1 cellular context compared by ENCODE assay signal in genomic region chr17:4777969-4778760, GRCh38.
TF ChIP-seq lines count a peak whose summit lies in the region.

No MANE protein-coding gene starts in this region.

TF ChIP-seq in HepG2, 621 proteins besides CTCF, POLR2A, EP300 and RAD21 (continued from another document and continues in another):
- TF ChIP-seq, protein P1, sequence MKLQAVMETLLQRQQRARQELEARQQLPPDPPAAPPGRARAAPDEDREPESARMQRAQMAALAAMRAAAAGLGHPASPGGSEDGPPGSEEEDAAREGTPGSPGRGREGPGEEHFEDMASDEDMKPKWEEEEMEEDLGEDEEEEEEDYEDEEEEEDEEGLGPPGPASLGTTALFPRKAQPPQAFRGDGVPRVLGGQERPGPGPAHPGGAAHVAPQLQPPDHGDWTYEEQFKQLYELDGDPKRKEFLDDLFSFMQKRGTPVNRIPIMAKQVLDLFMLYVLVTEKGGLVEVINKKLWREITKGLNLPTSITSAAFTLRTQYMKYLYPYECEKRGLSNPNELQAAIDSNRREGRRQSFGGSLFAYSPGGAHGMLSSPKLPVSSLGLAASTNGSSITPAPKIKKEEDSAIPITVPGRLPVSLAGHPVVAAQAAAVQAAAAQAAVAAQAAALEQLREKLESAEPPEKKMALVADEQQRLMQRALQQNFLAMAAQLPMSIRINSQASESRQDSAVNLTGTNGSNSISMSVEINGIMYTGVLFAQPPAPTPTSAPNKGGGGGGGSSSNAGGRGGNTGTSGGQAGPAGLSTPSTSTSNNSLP (IDR thresholded peaks at IDR 0.05; ENCODE audit: low read depth, low read length), result no peak
- peak; percentile 42; the same call in 1 of the 2 replicates for TF ChIP-seq ELF1 (CRISPR knock-in tag; IDR thresholded peaks at IDR 0.05)
- TF ChIP-seq ZNF652 (CRISPR knock-in tag; IDR thresholded peaks at IDR 0.05; ENCODE audit: borderline replicate concordance, low read depth), result peak; percentile 38; the same call in 1 of the 2 replicates
- TF ChIP-seq, protein P2, sequence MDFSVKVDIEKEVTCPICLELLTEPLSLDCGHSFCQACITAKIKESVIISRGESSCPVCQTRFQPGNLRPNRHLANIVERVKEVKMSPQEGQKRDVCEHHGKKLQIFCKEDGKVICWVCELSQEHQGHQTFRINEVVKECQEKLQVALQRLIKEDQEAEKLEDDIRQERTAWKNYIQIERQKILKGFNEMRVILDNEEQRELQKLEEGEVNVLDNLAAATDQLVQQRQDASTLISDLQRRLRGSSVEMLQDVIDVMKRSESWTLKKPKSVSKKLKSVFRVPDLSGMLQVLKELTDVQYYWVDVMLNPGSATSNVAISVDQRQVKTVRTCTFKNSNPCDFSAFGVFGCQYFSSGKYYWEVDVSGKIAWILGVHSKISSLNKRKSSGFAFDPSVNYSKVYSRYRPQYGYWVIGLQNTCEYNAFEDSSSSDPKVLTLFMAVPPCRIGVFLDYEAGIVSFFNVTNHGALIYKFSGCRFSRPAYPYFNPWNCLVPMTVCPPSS (IDR thresholded peaks at IDR 0.05), result no peak
- TF ChIP-seq, protein P3, sequence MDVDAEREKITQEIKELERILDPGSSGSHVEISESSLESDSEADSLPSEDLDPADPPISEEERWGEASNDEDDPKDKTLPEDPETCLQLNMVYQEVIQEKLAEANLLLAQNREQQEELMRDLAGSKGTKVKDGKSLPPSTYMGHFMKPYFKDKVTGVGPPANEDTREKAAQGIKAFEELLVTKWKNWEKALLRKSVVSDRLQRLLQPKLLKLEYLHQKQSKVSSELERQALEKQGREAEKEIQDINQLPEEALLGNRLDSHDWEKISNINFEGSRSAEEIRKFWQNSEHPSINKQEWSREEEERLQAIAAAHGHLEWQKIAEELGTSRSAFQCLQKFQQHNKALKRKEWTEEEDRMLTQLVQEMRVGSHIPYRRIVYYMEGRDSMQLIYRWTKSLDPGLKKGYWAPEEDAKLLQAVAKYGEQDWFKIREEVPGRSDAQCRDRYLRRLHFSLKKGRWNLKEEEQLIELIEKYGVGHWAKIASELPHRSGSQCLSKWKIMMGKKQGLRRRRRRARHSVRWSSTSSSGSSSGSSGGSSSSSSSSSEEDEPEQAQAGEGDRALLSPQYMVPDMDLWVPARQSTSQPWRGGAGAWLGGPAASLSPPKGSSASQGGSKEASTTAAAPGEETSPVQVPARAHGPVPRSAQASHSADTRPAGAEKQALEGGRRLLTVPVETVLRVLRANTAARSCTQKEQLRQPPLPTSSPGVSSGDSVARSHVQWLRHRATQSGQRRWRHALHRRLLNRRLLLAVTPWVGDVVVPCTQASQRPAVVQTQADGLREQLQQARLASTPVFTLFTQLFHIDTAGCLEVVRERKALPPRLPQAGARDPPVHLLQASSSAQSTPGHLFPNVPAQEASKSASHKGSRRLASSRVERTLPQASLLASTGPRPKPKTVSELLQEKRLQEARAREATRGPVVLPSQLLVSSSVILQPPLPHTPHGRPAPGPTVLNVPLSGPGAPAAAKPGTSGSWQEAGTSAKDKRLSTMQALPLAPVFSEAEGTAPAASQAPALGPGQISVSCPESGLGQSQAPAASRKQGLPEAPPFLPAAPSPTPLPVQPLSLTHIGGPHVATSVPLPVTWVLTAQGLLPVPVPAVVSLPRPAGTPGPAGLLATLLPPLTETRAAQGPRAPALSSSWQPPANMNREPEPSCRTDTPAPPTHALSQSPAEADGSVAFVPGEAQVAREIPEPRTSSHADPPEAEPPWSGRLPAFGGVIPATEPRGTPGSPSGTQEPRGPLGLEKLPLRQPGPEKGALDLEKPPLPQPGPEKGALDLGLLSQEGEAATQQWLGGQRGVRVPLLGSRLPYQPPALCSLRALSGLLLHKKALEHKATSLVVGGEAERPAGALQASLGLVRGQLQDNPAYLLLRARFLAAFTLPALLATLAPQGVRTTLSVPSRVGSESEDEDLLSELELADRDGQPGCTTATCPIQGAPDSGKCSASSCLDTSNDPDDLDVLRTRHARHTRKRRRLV (CRISPR knock-in tag; IDR thresholded peaks at IDR 0.05), result no peak
- TF ChIP-seq TCF7L2 (IDR thresholded peaks at IDR 0.05; ENCODE audit: low read depth, low read length), result no peak
- 0 out of 2 replicates have a peak, but pooled peaks have one; percentile 27 for TF ChIP-seq AHDC1 (CRISPR knock-in tag; IDR thresholded peaks at IDR 0.05; ENCODE audit: borderline replicate concordance)
- 0 out of 2 replicates have a peak, but pooled peaks have one; percentile 18 for TF ChIP-seq ZNF121 (CRISPR knock-in tag; IDR thresholded peaks at IDR 0.05)
- peak; percentile 56; the same call in 1 of the 2 replicates for TF ChIP-seq ZFP1 (CRISPR knock-in tag; IDR thresholded peaks at IDR 0.05)
- no peak; the same call in 1 of the 2 replicates for TF ChIP-seq JDP2 (CRISPR knock-in tag; IDR thresholded peaks at IDR 0.05; ENCODE audit: borderline replicate concordance)
- TF ChIP-seq ZNF530 (CRISPR knock-in tag; IDR thresholded peaks at IDR 0.05; ENCODE audit: low read depth), result no peak
- peak; percentile 59; the same call in 1 of the 2 replicates for TF ChIP-seq HOXA5 (CRISPR knock-in tag; IDR thresholded peaks at IDR 0.05)
- TF ChIP-seq MATR3 (CRISPR knock-in tag; IDR thresholded peaks at IDR 0.05), result no peak
- no peak for TF ChIP-seq CERS6 (CRISPR knock-in tag; IDR thresholded peaks at IDR 0.05)
- TF ChIP-seq, protein P4, sequence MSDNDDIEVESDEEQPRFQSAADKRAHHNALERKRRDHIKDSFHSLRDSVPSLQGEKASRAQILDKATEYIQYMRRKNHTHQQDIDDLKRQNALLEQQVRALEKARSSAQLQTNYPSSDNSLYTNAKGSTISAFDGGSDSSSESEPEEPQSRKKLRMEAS (IDR thresholded peaks at IDR 0.05), result peak; percentile 39; the same call in 1 of the 2 replicates
- TF ChIP-seq HOXA3 (CRISPR knock-in tag; IDR thresholded peaks at IDR 0.05), result peak; percentile 87
- TF ChIP-seq FLYWCH1 (CRISPR knock-in tag; IDR thresholded peaks at IDR 0.05), result no peak
- TF ChIP-seq HIVEP1 (CRISPR knock-in tag; IDR thresholded peaks at IDR 0.05), result no peak
- TF ChIP-seq EEA1 (CRISPR knock-in tag; IDR thresholded peaks at IDR 0.05; ENCODE audit: borderline replicate concordance), result no peak
- TF ChIP-seq, protein P5, sequence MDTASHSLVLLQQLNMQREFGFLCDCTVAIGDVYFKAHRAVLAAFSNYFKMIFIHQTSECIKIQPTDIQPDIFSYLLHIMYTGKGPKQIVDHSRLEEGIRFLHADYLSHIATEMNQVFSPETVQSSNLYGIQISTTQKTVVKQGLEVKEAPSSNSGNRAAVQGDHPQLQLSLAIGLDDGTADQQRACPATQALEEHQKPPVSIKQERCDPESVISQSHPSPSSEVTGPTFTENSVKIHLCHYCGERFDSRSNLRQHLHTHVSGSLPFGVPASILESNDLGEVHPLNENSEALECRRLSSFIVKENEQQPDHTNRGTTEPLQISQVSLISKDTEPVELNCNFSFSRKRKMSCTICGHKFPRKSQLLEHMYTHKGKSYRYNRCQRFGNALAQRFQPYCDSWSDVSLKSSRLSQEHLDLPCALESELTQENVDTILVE (CRISPR knock-in tag; IDR thresholded peaks at IDR 0.05), result peak; percentile 76; the same call in 1 of the 2 replicates
- 0 out of 2 replicates have a peak, but pooled peaks have one; percentile 34 for TF ChIP-seq ZNF547 (CRISPR knock-in tag; IDR thresholded peaks at IDR 0.05)
- TF ChIP-seq, protein P6, sequence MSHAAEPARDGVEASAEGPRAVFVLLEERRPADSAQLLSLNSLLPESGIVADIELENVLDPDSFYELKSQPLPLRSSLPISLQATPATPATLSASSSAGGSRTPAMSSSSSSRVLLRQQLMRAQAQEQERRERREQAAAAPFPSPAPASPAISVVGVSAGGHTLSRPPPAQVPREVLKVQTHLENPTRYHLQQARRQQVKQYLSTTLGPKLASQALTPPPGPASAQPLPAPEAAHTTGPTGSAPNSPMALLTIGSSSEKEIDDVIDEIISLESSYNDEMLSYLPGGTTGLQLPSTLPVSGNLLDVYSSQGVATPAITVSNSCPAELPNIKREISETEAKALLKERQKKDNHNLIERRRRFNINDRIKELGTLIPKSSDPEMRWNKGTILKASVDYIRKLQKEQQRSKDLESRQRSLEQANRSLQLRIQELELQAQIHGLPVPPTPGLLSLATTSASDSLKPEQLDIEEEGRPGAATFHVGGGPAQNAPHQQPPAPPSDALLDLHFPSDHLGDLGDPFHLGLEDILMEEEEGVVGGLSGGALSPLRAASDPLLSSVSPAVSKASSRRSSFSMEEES (CRISPR knock-in tag; IDR thresholded peaks at IDR 0.05), result peak; percentile 42; the same call in 1 of the 2 replicates
- TF ChIP-seq ZNF709 (CRISPR knock-in tag; IDR thresholded peaks at IDR 0.05), result no peak
- no peak for TF ChIP-seq MAF1 (CRISPR knock-in tag; IDR thresholded peaks at IDR 0.05; ENCODE audit: borderline replicate concordance)
- peak; percentile 51; the same call in 1 of the 2 replicates for TF ChIP-seq ZNF746 (CRISPR knock-in tag; IDR thresholded peaks at IDR 0.05)
- peak; percentile 26; the same call in 1 of the 2 replicates for TF ChIP-seq CCDC6 (CRISPR knock-in tag; IDR thresholded peaks at IDR 0.05)
- no peak; the same call in 1 of the 2 replicates for TF ChIP-seq ZNF362 (CRISPR knock-in tag; IDR thresholded peaks at IDR 0.05; ENCODE audit: borderline replicate concordance)
- no peak for TF ChIP-seq EHMT2 (IDR thresholded peaks at IDR 0.05; ENCODE audit: borderline replicate concordance, low read depth, low read length)
- TF ChIP-seq MBNL3 (CRISPR knock-in tag; conservative IDR thresholded peaks at IDR 0.05), result no peak
